Comparison of ENCODE assay signal across 22 cellular contexts in the genomic region with DNA sequence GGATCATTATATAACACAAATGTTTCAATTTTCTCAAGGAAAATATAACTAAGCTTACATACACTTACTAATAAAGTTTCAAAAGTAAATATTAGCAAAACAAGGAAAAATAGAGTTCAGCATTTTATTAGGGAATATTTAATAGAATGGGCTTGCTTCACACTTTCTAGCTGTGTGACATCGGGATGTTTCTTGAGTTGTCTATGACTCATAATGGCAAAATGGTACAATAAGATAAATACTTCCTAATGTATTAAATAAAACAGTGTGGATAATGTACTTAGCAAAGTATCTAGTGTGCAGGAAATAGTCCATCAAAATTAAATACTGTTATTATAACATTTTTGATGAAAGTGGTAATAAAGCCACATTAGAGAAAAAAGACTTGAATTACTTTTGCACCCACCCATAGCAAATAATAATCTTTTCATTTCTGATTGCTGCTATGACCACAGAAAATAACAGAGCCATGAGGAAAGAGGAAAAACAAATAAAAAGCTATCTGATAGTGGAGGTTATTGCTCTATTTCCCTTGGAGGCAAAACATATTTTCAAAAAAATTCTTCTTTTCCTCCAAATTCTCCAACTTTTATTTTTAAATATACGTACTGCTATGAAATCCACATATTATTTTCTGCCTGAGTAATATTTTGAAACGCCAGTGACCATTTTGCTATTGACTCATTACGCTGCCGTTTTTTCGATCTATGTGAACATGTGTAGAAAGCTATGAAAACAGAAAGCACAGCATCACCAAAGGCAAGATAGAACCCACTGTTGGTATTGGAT.
A peak's percentile ranks its signal among the peaks of the same experiment; 100 is the strongest.
DNase-seq lines count a peak whose midpoint lies in the region; ATAC-seq, FAIRE-seq and TF ChIP-seq lines count a peak whose summit lies in the region.
"Had no signal": no experiment of that assay in that cellular context is flagged by ENCODE, and none has a peak within 500 bp of the region (broad histone marks: within the 10 kb centered on the region; RNA-seq: fewer than 3 reads in every experiment).

No MANE protein-coding gene starts in this region.

- H3K4me3 ChIP-seq in mucosa of rectum (ENCODE audit: low read length in 2 of 2) (peak overlapping the region; percentile 59 to 63), urinary bladder (ENCODE audit: low read depth, low read length) (no peak overlapping the region), gastroesophageal sphincter (no peak overlapping the region)
- H3K4me3 ChIP-seq: esophagus squamous epithelium had no signal

- TF ChIP-seq POLR2A in gastroesophageal sphincter (IDR thresholded peaks at IDR 0.05): no peak

- no peak for TF ChIP-seq CTCF in gastroesophageal sphincter (IDR thresholded peaks at IDR 0.05)

- peak; percentile 38 for FAIRE-seq in colon (lab: Jason Lieb, UNC)

- H3K4me1 ChIP-seq in mucosa of rectum (ENCODE audit: control insufficient read depth in 2 of 2, insufficient read depth in 2 of 2, low read length in 2 of 2) (peaks cover 27 to 43% of the 10 kb centered on the region in 2 donors), urinary bladder (ENCODE audit: insufficient read depth) (peaks cover 4% of the 10 kb centered on the region), gastroesophageal sphincter (peaks cover 0 to 29% (median 12%) of the 10 kb centered on the region in 3 donors)

- DNase-seq in LoVo (ENCODE audit: low spot score) (peak; percentile 52), NCI-H226 (no peak), inferior parietal cortex (ENCODE audit: extremely low spot score) (no peak)
- DNase-seq: activated CD4-positive, alpha-beta T cell treated with anti-CD3 and anti-CD28 coated beads for 4 hours; activated naive CD4-positive, alpha-beta T cell; activated T-cell treated with anti-CD3 and anti-CD28 coated beads, Interleukin-2, amount 50 U/mL, for 4 hours; brain microvascular endothelial cell; endodermal cell; esophagus squamous epithelium; KBM-7; kidney glomerular epithelial cell; mesenchymal stem cell; naive thymus-derived CD8-positive, alpha-beta T cell; NCI-H526; occipital lobe; RPMI8226; stimulated activated naive CD4-positive, alpha-beta T cell treated with Interleukin-2 at 50 U/mL for 16 hours; T-helper 2 cell had no signal

- TF ChIP-seq EP300 in gastroesophageal sphincter (IDR thresholded peaks at IDR 0.05): no peak

- no peaks in the 10 kb centered on the region for H3K27me3 ChIP-seq in mucosa of rectum (ENCODE audit: control insufficient read depth in 2 of 2, insufficient read depth in 2 of 2, low read length in 2 of 2)
- H3K27me3 ChIP-seq in gastroesophageal sphincter: no peaks in the 10 kb centered on the region
- H3K27me3 ChIP-seq: brain microvascular endothelial cell, esophagus squamous epithelium had no signal

- H3K9me3 ChIP-seq in mucosa of rectum (ENCODE audit: control insufficient read depth in 2 of 2, low read length in 2 of 2): no peaks in the 10 kb centered on the region
- H3K9me3 ChIP-seq in gastroesophageal sphincter: no peaks in the 10 kb centered on the region
- H3K9me3 ChIP-seq: esophagus squamous epithelium had no signal

- peak overlapping the region in 1 of 2 donors; percentile 36 for H3K9ac ChIP-seq in mucosa of rectum (ENCODE audit: low read depth in 1 of 2, low read length in 2 of 2)

- H3K36me3 ChIP-seq in mucosa of rectum (ENCODE audit: control insufficient read depth in 2 of 2, insufficient read depth in 2 of 2, low read length in 2 of 2) (no peaks in the 10 kb centered on the region), urinary bladder (ENCODE audit: insufficient read depth) (peaks cover 1% of the 10 kb centered on the region), gastroesophageal sphincter (no peaks in the 10 kb centered on the region)
- H3K36me3 ChIP-seq: brain microvascular endothelial cell, esophagus squamous epithelium had no signal

- ATAC-seq in gastroesophageal sphincter: no peak
- ATAC-seq: activated T-cell treated with anti-CD3 and anti-CD28 coated beads, Interleukin-2, amount 50 U/mL, for 4 hours; naive thymus-derived CD8-positive, alpha-beta T cell had no signal

- H3K27ac ChIP-seq in mucosa of rectum (ENCODE audit: low read depth in 2 of 2, low read length in 2 of 2) (peak overlapping the region; percentile 83 to 87), urinary bladder (ENCODE audit: low read depth) (peak overlapping the region; percentile 86), gastroesophageal sphincter (no peak overlapping the region)
- H3K27ac ChIP-seq: brain microvascular endothelial cell, esophagus squamous epithelium had no signal

- 80% methylated on average over 6 of the region's 6 CpGs for WGBS in urinary bladder
- 78 to 85% methylated on average over 6 of the region's 6 CpGs for WGBS in gastroesophageal sphincter (ENCODE audit: low coverage in 1 of 2), 2 donors

Comparison
In these comparisons a context has a peak if more than half of its experiments do, and no peak if none do; other contexts are left out.
1. H3K27ac ChIP-seq: peak in mucosa of rectum (2 of 2) and urinary bladder (single experiment); none in gastroesophageal sphincter (0 of 4).
2. H3K4me3 ChIP-seq: peak in mucosa of rectum (2 of 2); none in urinary bladder (single experiment) and gastroesophageal sphincter (0 of 2).